26 cellular contexts compared by ENCODE assay signal in genomic region chr20:4052554-4052953, GRCh38. TPM values are rescaled to one million over a fixed set of nuclear protein-coding genes. Genes with fewer than 3 reads are reported as not detected.
DNase-seq lines count a peak whose midpoint lies in the region; ATAC-seq, FAIRE-seq and TF ChIP-seq lines count a peak whose summit lies in the region.
"Had no signal": no experiment of that assay in that cellular context is flagged by ENCODE, and none has a peak within 500 bp of the region (broad histone marks: within the 10 kb centered on the region; RNA-seq: fewer than 3 reads in every experiment).

No MANE protein-coding gene starts in this region.

- no peaks in the 10 kb centered on the region for H3K36me3 Mint-ChIP-seq in endodermal cell (ENCODE audit: low read depth)
- H3K36me3 Mint-ChIP-seq: mesothelial cell of epicardium; natural killer cell treated with Interleukin-12 subunit alpha and Interleukin-12 subunit beta and Interleukin-15 and Interleukin-18, amount 100 ng/mL, for 72 hours had no signal

- peak overlapping the region in 1 of 2 experiments; percentile 27 for H3K14ac ChIP-seq in mesenchymal stem cell (ENCODE audit: low read length in 2 of 2)

- no peaks in the 10 kb centered on the region for H3K9me3 Mint-ChIP-seq in endodermal cell
- H3K9me3 Mint-ChIP-seq: natural killer cell treated with Interleukin-12 subunit alpha and Interleukin-12 subunit beta and Interleukin-15 and Interleukin-18, amount 100 ng/mL, for 72 hours; T-helper 1 cell treated with Interleukin-12 subunit alpha and Interleukin-12 subunit beta and Interleukin-4 antibody, amounts not matched to agents 30 μg/mL and 1 μg/mL, for 36 hours had no signal

- H2BK12ac ChIP-seq in mesenchymal stem cell (ENCODE audit: low read length in 2 of 2) = peak overlapping the region; percentile 89 to 92

- peak overlapping the region; percentile 48 for H2AFZ ChIP-seq in mesenchymal stem cell (ENCODE audit: low read depth, low read length)

- H3K4me1 Mint-ChIP-seq in endodermal cell = peaks cover 8% of the 10 kb centered on the region
- H3K4me1 Mint-ChIP-seq: activated CD4-positive, alpha-beta T cell treated with anti-CD3 and anti-CD28 coated beads, Interleukin-2, amount 10 ng/mL, durations not matched to agents 7 days and 5 days had no signal

- ATAC-seq in aorta (ENCODE audit: low FRiP score) = no peak
- ATAC-seq: natural killer cell treated with Interleukin-12 subunit alpha and Interleukin-12 subunit beta and Interleukin-15 and Interleukin-18, amount 100 ng/mL, for 72 hours had no signal

- peak; percentile 15 for DNase-seq in NCI-H82 (lab: John Stamatoyannopoulos, UW)
- DNase-seq in NCI-H82 treated with DMSO at 0.1 percent for 48 hours (lab: John Stamatoyannopoulos, UW; ENCODE audit: unreplicated experiment) = no peak
- peak; percentile 36 for DNase-seq in endodermal cell
- DNase-seq in mesenchymal stem cell = no peak
- DNase-seq in aorta = no peak
- DNase-seq in HTR-8/SVneo (ENCODE audit: insufficient read length, low spot score) = no peak
- DNase-seq in stimulated activated naive CD4-positive, alpha-beta T cell (lab: John Stamatoyannopoulos, UW) = no peak
- DNase-seq in anterior cingulate cortex (lab: John Stamatoyannopoulos, UW) = no peak
- DNase-seq: 8988T; activated CD4-positive, alpha-beta T cell treated with anti-CD3 and anti-CD28 coated beads, Interleukin-2, amount 10 ng/mL, durations not matched to agents 7 days and 5 days; activated gamma-delta T cell; BE2C; Calu3; central memory CD4-positive, alpha-beta T cell; HCEC 1CT; MG63; NCI-H1694; NCI-H69; SIG-M5; stimulated activated naive CD4-positive, alpha-beta T cell treated with Interleukin-2 at 50 U/mL for 16 hours had no signal

- no peak overlapping the region for H3K27ac Mint-ChIP-seq in endodermal cell
- H3K27ac Mint-ChIP-seq: activated CD4-positive, alpha-beta T cell treated with anti-CD3 and anti-CD28 coated beads, Interleukin-2, amount 10 ng/mL, durations not matched to agents 7 days and 5 days; mesothelial cell of epicardium; natural killer cell treated with Interleukin-12 subunit alpha and Interleukin-12 subunit beta and Interleukin-15 and Interleukin-18, amount 100 ng/mL, for 72 hours; T-helper 1 cell treated with Interleukin-12 subunit alpha and Interleukin-12 subunit beta and Interleukin-4 antibody, amounts not matched to agents 30 μg/mL and 1 μg/mL, for 36 hours had no signal

- H3K27ac ChIP-seq in endodermal cell (ENCODE audit: low read depth, low read length) (no peak overlapping the region), mesenchymal stem cell (ENCODE audit: low read length, poor library complexity, severe bottlenecking) (no peak overlapping the region), aorta (ENCODE audit: low read depth in 1 of 2, low read length in 2 of 2) (peak overlapping the region; percentile 25 to 69)
- H3K27ac ChIP-seq: tibial nerve had no signal

- H2BK5ac ChIP-seq in mesenchymal stem cell (ENCODE audit: low read depth, low read length, poor library complexity, severe bottlenecking) = no peak overlapping the region

- WGBS in endodermal cell (ENCODE audit: insufficient coverage in 1 of 2, insufficient read length in 1 of 2), 2 experiments = 95 to 96% methylated on average over 4 to 5 of the region's 5 CpGs
- 92% methylated on average over 5 of the region's 5 CpGs for whole genome bisulfite sequencing in mesenchymal stem cell
- 54 to 63% methylated on average over 5 of the region's 5 CpGs for WGBS in aorta, 2 donors

- peak overlapping the region; percentile 80 for H4K8ac ChIP-seq in mesenchymal stem cell (ENCODE audit: low read length)

- H3K4me3 ChIP-seq in endodermal cell (ENCODE audit: low read length) = no peak overlapping the region
- H3K4me3 ChIP-seq in mesenchymal stem cell (ENCODE audit: insufficient read depth in 1 of 2, low read depth in 1 of 2, low read length in 2 of 2) = no peak overlapping the region
- H3K4me3 ChIP-seq in aorta (ENCODE audit: low read length in 2 of 2) = no peak overlapping the region
- H3K4me3 ChIP-seq: adrenal gland, MG63, tibial nerve had no signal

- peak overlapping the region; percentile 57 for H4K91ac ChIP-seq in mesenchymal stem cell (ENCODE audit: low read length)

- intact Hi-C loops in aorta (cut with DNase I) = no loop called here

- no peaks in the 10 kb centered on the region for H3K4me1 ChIP-seq in endodermal cell (ENCODE audit: control insufficient read depth, insufficient read depth, low read length)
- H3K4me1 ChIP-seq in mesenchymal stem cell (ENCODE audit: control insufficient read depth, insufficient read depth, low read depth, low read length) = peaks cover 1% of the 10 kb centered on the region
- no peaks in the 10 kb centered on the region for H3K4me1 ChIP-seq in aorta (ENCODE audit: control insufficient read depth in 1 of 2, insufficient read depth in 2 of 2, low read length in 2 of 2)
- H3K4me1 ChIP-seq: adrenal gland, BE2C, tibial nerve had no signal

- H3K27me3 Mint-ChIP-seq in endodermal cell (ENCODE audit: insufficient read depth) = peaks cover 5% of the 10 kb centered on the region

- H3K9me3 ChIP-seq in endodermal cell (ENCODE audit: control insufficient read depth, low read length) (no peaks in the 10 kb centered on the region), mesenchymal stem cell (ENCODE audit: control insufficient read depth, low read length) (no peaks in the 10 kb centered on the region), aorta (ENCODE audit: control insufficient read depth, low read length) (no peaks in the 10 kb centered on the region)
- H3K9me3 ChIP-seq: adrenal gland, BE2C, MG63, tibial nerve had no signal

- peak overlapping the region; percentile 72 for H2AK5ac ChIP-seq in mesenchymal stem cell (ENCODE audit: low read length, severe bottlenecking)

- H3K4ac ChIP-seq in mesenchymal stem cell (ENCODE audit: low read depth in 1 of 2, low read length in 2 of 2) = peak overlapping the region; percentile 35 to 54

- no peaks in the 10 kb centered on the region for H3K36me3 ChIP-seq in endodermal cell (ENCODE audit: control insufficient read depth, insufficient read depth, low read length)
- no peaks in the 10 kb centered on the region for H3K36me3 ChIP-seq in mesenchymal stem cell (ENCODE audit: control insufficient read depth in 1 of 2, insufficient read depth in 2 of 2, low read depth in 1 of 2, low read length in 2 of 2)
- no peaks in the 10 kb centered on the region for H3K36me3 ChIP-seq in aorta (ENCODE audit: control insufficient read depth in 1 of 2, insufficient read depth in 2 of 2, low read length in 1 of 2)
- H3K36me3 ChIP-seq: adrenal gland, BE2C, MG63, tibial nerve had no signal

- no peak for TF ChIP-seq CTCF in endodermal cell (conservative IDR thresholded peaks at IDR 0.05)

- H3K9ac ChIP-seq in endodermal cell (ENCODE audit: extremely low read depth, low read length, poor library complexity, severe bottlenecking) (no peak overlapping the region), mesenchymal stem cell (ENCODE audit: low read length) (no peak overlapping the region)

- FAIRE-seq in HTR-8/SVneo (lab: Jason Lieb, UNC) = no peak
- FAIRE-seq: frontal cortex had no signal

- H3K4me3 Mint-ChIP-seq in endodermal cell = no peak overlapping the region
- H3K4me3 Mint-ChIP-seq: activated CD4-positive, alpha-beta T cell treated with anti-CD3 and anti-CD28 coated beads, Interleukin-2, amount 10 ng/mL, durations not matched to agents 7 days and 5 days; mesothelial cell of epicardium; natural killer cell treated with Interleukin-12 subunit alpha and Interleukin-12 subunit beta and Interleukin-15 and Interleukin-18, amount 100 ng/mL, for 72 hours; T-helper 1 cell treated with Interleukin-12 subunit alpha and Interleukin-12 subunit beta and Interleukin-4 antibody, amounts not matched to agents 30 μg/mL and 1 μg/mL, for 36 hours had no signal

- H3K4me2 ChIP-seq in mesenchymal stem cell (ENCODE audit: low read length, poor library complexity, severe bottlenecking) = no peak overlapping the region

- no peak overlapping the region for H2BK15ac ChIP-seq in mesenchymal stem cell (ENCODE audit: low read depth, poor library complexity, severe bottlenecking)

- H3K18ac ChIP-seq in mesenchymal stem cell (ENCODE audit: low read depth in 1 of 2, low read length in 2 of 2) = peak overlapping the region; percentile 58 to 85

- H3K79me1 ChIP-seq in mesenchymal stem cell (replicated peaks; ENCODE audit: low read length, poor library complexity, severe bottlenecking) = no peaks in the 10 kb centered on the region

- peak overlapping the region; percentile 73 for H2BK120ac ChIP-seq in mesenchymal stem cell (ENCODE audit: low read depth, low read length)

- H3K27me3 ChIP-seq in endodermal cell (ENCODE audit: control insufficient read depth, insufficient read depth, low read length, poor library complexity, severe bottlenecking) (no peaks in the 10 kb centered on the region), mesenchymal stem cell (ENCODE audit: control insufficient read depth in 1 of 2, insufficient read depth in 1 of 2, low read length in 2 of 2) (no peaks in the 10 kb centered on the region), aorta (ENCODE audit: control insufficient read depth in 1 of 2, insufficient read depth in 2 of 2, low read length in 1 of 2) (no peaks in the 10 kb centered on the region)
- H3K27me3 ChIP-seq: adrenal gland, BE2C, MG63, tibial nerve had no signal

- peak overlapping the region in 1 of 2 experiments; percentile 17 for H3K23ac ChIP-seq in mesenchymal stem cell (ENCODE audit: low read length in 2 of 2)

RNA-seq across cellular contexts. Expression of gene RNF24, which starts 37.2 kb away (rescaled TPM):
- total RNA-seq in endodermal cell (10 to 100 TPM; 22.8 to 26.1 TPM), aorta (10 to 100 TPM; 44.5 to 57.6 TPM)
- 26.2 TPM for polyA plus RNA-seq in endodermal cell (2013, experiment 1 of 2)
- polyA plus RNA-seq in endodermal cell (2013, experiment 2 of 2) = 27.0 TPM
- polyA plus RNA-seq in mesenchymal stem cell (2013, experiment 1 of 2) = 57.4 TPM
- polyA plus RNA-seq in mesenchymal stem cell (2013, experiment 2 of 2) = 56.4 TPM
- 10 to 100 TPM in 1 of 2 donors, 1 to 10 TPM in 1; 4.1 to 14.8 TPM for polyA plus RNA-seq in aorta

Comparison
In these comparisons a context has a peak if more than half of its experiments do, and no peak if none do; other contexts are left out.
1. DNase-seq: peak in NCI-H82 (single experiment) and endodermal cell (single experiment); none in NCI-H82 treated with DMSO at 0.1 percent for 48 hours (single experiment), mesenchymal stem cell (single experiment), aorta (0 of 2), HTR-8/SVneo (single experiment), stimulated activated naive CD4-positive, alpha-beta T cell (0 of 6) and anterior cingulate cortex (0 of 58).
2. H3K27ac ChIP-seq: peak in aorta (2 of 2); none in endodermal cell (single experiment) and mesenchymal stem cell (single experiment).